In genomic region chr7:139798892-139799291, GRCh38 we compare ENCODE assay signal across 25 cellular contexts. TPM values are rescaled to one million over a fixed set of nuclear protein-coding genes. Genes with fewer than 3 reads are reported as not detected.
DNase-seq lines count a peak whose midpoint lies in the region; ATAC-seq and TF ChIP-seq lines count a peak whose summit lies in the region.
"Had no signal": no experiment of that assay in that cellular context is flagged by ENCODE, and none has a peak within 500 bp of the region (broad histone marks: within the 10 kb centered on the region; RNA-seq: fewer than 3 reads in every experiment).

No MANE protein-coding gene starts in this region.

- H3K79me1 ChIP-seq in IMR-90 (ENCODE audit: low read depth in 1 of 2, low read length in 2 of 2) = 0 out of 4 replicates have a peak, but pooled peaks cover 0 to 7% of the 10 kb centered on the region in 2 experiments
- no peaks in the 10 kb centered on the region for H3K79me1 ChIP-seq in mesendoderm (ENCODE audit: low read length)

- no peaks in the 10 kb centered on the region for H3K27me3 ChIP-seq in IMR-90 (ENCODE audit: control insufficient read depth, insufficient read depth, low read length)
- no peaks in the 10 kb centered on the region for H3K27me3 ChIP-seq in dorsolateral prefrontal cortex
- no peaks in the 10 kb centered on the region for H3K27me3 ChIP-seq in mesendoderm (ENCODE audit: insufficient read depth, low read length, poor library complexity)
- H3K27me3 ChIP-seq in GM23248 (replicated peaks; ENCODE audit: insufficient read depth) = no peaks in the 10 kb centered on the region
- H3K27me3 ChIP-seq: vagina had no signal

- H4K5ac ChIP-seq in IMR-90 (ENCODE audit: low read depth, low read length) = no peak overlapping the region
- H4K5ac ChIP-seq in mesendoderm (ENCODE audit: low read length) = no peak overlapping the region

- TF ChIP-seq RAD21 in IMR-90 (IDR thresholded peaks at IDR 0.05; ENCODE audit: low read length) = no peak

- H2BK120ac ChIP-seq in IMR-90 (ENCODE audit: low read depth, low read length) (no peak overlapping the region), mesendoderm (ENCODE audit: low read depth, low read length) (no peak overlapping the region)

- H3K9me1 ChIP-seq in IMR-90 (ENCODE audit: insufficient read depth, low read length) = no peaks in the 10 kb centered on the region

- no peak overlapping the region for H3K23ac ChIP-seq in IMR-90 (ENCODE audit: low read depth, low read length)
- no peak overlapping the region for H3K23ac ChIP-seq in mesendoderm (ENCODE audit: low read length)

- no peak overlapping the region for H3K4me3 Mint-ChIP-seq in stimulated activated effector memory CD8-positive, alpha-beta T cell treated with anti-CD3 and anti-CD28 coated beads, Interleukin-12 subunit alpha, Interleukin-12 subunit beta, amount 100 ng/mL, for 72 hours
- H3K4me3 Mint-ChIP-seq: memory B cell had no signal

- H3K14ac ChIP-seq in IMR-90 (replicated peaks; ENCODE audit: low read depth, low read length) = no peak overlapping the region

- H3K18ac ChIP-seq in IMR-90 (ENCODE audit: low read depth, low read length) = 0 out of 2 replicates have a peak overlapping the region, but pooled peaks have one; percentile 8
- H3K18ac ChIP-seq in mesendoderm (ENCODE audit: low read length) = no peak overlapping the region

- CTCF ChIA-PET in IMR-90 (lab: Yijun Ruan, JAX) = interaction anchor here (0.6 kb wide), 1 partner anchor 180 kb away, joined by 4 read pairs; no protein-coding TSS in a partner anchor

- dilution Hi-C loops in IMR-90 (cut with HindIII; ENCODE audit: low sequenced_read_pairs, unreplicated experiment) = no loop called here

- peaks cover 8% of the 10 kb centered on the region for H3K4me1 ChIP-seq in IMR-90 (ENCODE audit: control insufficient read depth, insufficient read depth, low read length)
- H3K4me1 ChIP-seq in mesendoderm (ENCODE audit: control insufficient read depth, low read depth, low read length) = no peaks in the 10 kb centered on the region
- peaks cover 5% of the 10 kb centered on the region; the same call in 1 of the 2 replicates for H3K4me1 ChIP-seq in GM23248 (ENCODE audit: insufficient read depth)
- H3K4me1 ChIP-seq: gastroesophageal sphincter, vagina had no signal

- H4K8ac ChIP-seq in IMR-90 (ENCODE audit: low read depth in 2 of 2, low read length in 2 of 2) = no peak overlapping the region
- no peak overlapping the region for H4K8ac ChIP-seq in mesendoderm (ENCODE audit: low read depth, low read length)

- BruUV-seq in IMR-90 (replicated peaks; lab: Mats Ljungman, UMichigan) = no TSS peak

- no peak overlapping the region for H2BK20ac ChIP-seq in IMR-90 (ENCODE audit: low read depth, low read length)

- intact Hi-C loops in IMR-90 (cut with micrococcal nuclease) (no loop called here), dorsolateral prefrontal cortex (cut with DNase I) (loop anchor here in 1 of 2 donors (5.0 kb wide), 1 partner anchor 203 kb away; no protein-coding TSS in a partner anchor)

- no peak overlapping the region for H2BK15ac ChIP-seq in IMR-90 (ENCODE audit: low read depth, low read length)
- H2BK15ac ChIP-seq in mesendoderm (replicated peaks; ENCODE audit: low read depth) = no peak overlapping the region

- H3K27ac Mint-ChIP-seq in stimulated activated effector memory CD8-positive, alpha-beta T cell treated with anti-CD3 and anti-CD28 coated beads, Interleukin-12 subunit alpha, Interleukin-12 subunit beta, amount 100 ng/mL, for 72 hours = no peak overlapping the region

- H3K4ac ChIP-seq in IMR-90 (ENCODE audit: low read depth, low read length) = no peak overlapping the region
- H3K4ac ChIP-seq in mesendoderm (ENCODE audit: low read depth, low read length) = no peak overlapping the region

- no peak overlapping the region for H2AK9ac ChIP-seq in IMR-90 (replicated peaks; ENCODE audit: low read depth, low read length, poor library complexity)

- POLR2A ChIA-PET in IMR-90 (lab: Charles Lee; ENCODE audit: unreplicated experiment) = no interaction called here

- DNase-seq in IMR-90 (no peak), NCI-H69 (lab: John Stamatoyannopoulos, UW) (peak; percentile 7), dorsolateral prefrontal cortex (no peak), mesendoderm (peak; percentile 7), GM23248 (no peak), HUDEP-2 (lab: John Stamatoyannopoulos, UW; ENCODE audit: unreplicated experiment in 76 of 76) (no peak)
- DNase-seq in stimulated activated effector memory CD8-positive, alpha-beta T cell treated with anti-CD3 and anti-CD28 coated beads, Interleukin-12 subunit alpha, Interleukin-12 subunit beta, amount 100 ng/mL, for 72 hours (ENCODE audit: low spot score in 2 of 2) = no peak
- DNase-seq: activated CD4-positive, alpha-beta T cell treated with anti-CD3 and anti-CD28 coated beads for 4 hours; activated effector memory CD4-positive, alpha-beta T cell treated with Interleukin-2 at 50 U/mL for 16 hours; hypothalamus; NCI-H1092; NCI-H187; NCI-H524 treated with DMSO at 0.1 percent for 48 hours; right cardiac atrium; spleen; stimulated activated CD4-positive, alpha-beta T cell treated with anti-CD3 and anti-CD28 coated beads, Interleukin-2, amount 100 ng/mL, for 24 hours; stimulated activated naive CD8-positive, alpha-beta T cell treated with anti-CD3 and anti-CD28 coated beads, Interleukin-15, amount 100 ng/mL, for 72 hours; T-helper 9 cell had no signal

- no peak overlapping the region for H4K91ac ChIP-seq in IMR-90 (ENCODE audit: insufficient read depth, low read depth, low read length)

- H2AK5ac ChIP-seq in IMR-90 (ENCODE audit: low read depth, low read length) = no peak overlapping the region
- no peak overlapping the region for H2AK5ac ChIP-seq in mesendoderm (ENCODE audit: low read length)

- H4K20me1 ChIP-seq in IMR-90 (ENCODE audit: insufficient read depth, low read length) (no peaks in the 10 kb centered on the region), GM23248 (ENCODE audit: insufficient read depth) (no peaks in the 10 kb centered on the region)

- H3K79me2 ChIP-seq in mesendoderm (ENCODE audit: control insufficient read depth, insufficient read depth, low read length) (no peaks in the 10 kb centered on the region), GM23248 (ENCODE audit: insufficient read depth) (no peaks in the 10 kb centered on the region)

- 100% methylated on average over 2 of the region's 4 CpGs; no CpG with 5 or more reads in 1 of the 2 experiments for WGBS in IMR-90 (ENCODE audit: extremely low coverage in 2 of 2, insufficient read length in 1 of 2), 2 experiments
- no CpG with 5 or more reads among the region's 4 CpGs for WGBS in mesendoderm (ENCODE audit: extremely low coverage, insufficient coverage, low lambda C conversion rate)
- 76 to 80% methylated on average over 4 of the region's 4 CpGs for WGBS in GM23248 (ENCODE audit: low coverage in 1 of 2, low lambda C conversion rate in 2 of 2, missing lambda C conversion rate in 2 of 2), 2 experiments

- ATAC-seq in IMR-90 (ENCODE audit: low read depth) = no peak
- ATAC-seq in stimulated activated effector memory CD8-positive, alpha-beta T cell treated with anti-CD3 and anti-CD28 coated beads, Interleukin-12 subunit alpha, Interleukin-12 subunit beta, amount 100 ng/mL, for 72 hours = no peak
- ATAC-seq: activated naive CD4-positive, alpha-beta T cell treated with anti-CD3 and anti-CD28 coated beads, Interleukin-2, amount 50 U/mL, for 72 hours; Panc1; stimulated activated naive CD8-positive, alpha-beta T cell treated with anti-CD3 and anti-CD28 coated beads, Interleukin-15, amount 100 ng/mL, for 72 hours had no signal

- H3K27ac ChIP-seq in IMR-90 (ENCODE audit: insufficient read depth, low read length) (no peak overlapping the region), dorsolateral prefrontal cortex (no peak overlapping the region), mesendoderm (ENCODE audit: low read depth, low read length) (no peak overlapping the region), GM23248 (no peak overlapping the region)
- H3K27ac ChIP-seq: gastroesophageal sphincter, vagina, VCaP had no signal

- H3K4me3 ChIP-seq in IMR-90 (ENCODE audit: insufficient read depth, low read depth, low read length) = no peak overlapping the region
- H3K4me3 ChIP-seq in dorsolateral prefrontal cortex = no peak overlapping the region
- H3K4me3 ChIP-seq in mesendoderm (ENCODE audit: low read length) = no peak overlapping the region
- no peak overlapping the region for H3K4me3 ChIP-seq in GM23248
- H3K4me3 ChIP-seq: gastroesophageal sphincter, spleen, vagina had no signal

- in situ Hi-C loops in IMR-90 (cut with MboI; ENCODE audit: low sequenced_read_pairs) = no loop called here
- in situ Hi-C loops in GM23248 (cut with MboI) = loop anchor here (25.0 kb wide), 1 partner anchor 188 kb away; no protein-coding TSS in a partner anchor

- TF ChIP-seq CTCF in IMR-90 (conservative IDR thresholded peaks at IDR 0.05; ENCODE audit: low read depth, low read length) = no peak
- TF ChIP-seq CTCF in dorsolateral prefrontal cortex (IDR thresholded peaks at IDR 0.05 in 54 of 56, conservative IDR thresholded peaks at IDR 0.05 in 2 of 56; ENCODE audit: low read depth in 1 of 56, partially characterized antibody in 56 of 56) = peak in 35 of 56 donors; percentile 6 to 56 (median 30)

- H3K4me1 Mint-ChIP-seq in stimulated activated effector memory CD8-positive, alpha-beta T cell treated with anti-CD3 and anti-CD28 coated beads, Interleukin-12 subunit alpha, Interleukin-12 subunit beta, amount 100 ng/mL, for 72 hours = peaks cover 15% of the 10 kb centered on the region

- no peak overlapping the region for H3K9ac ChIP-seq in IMR-90 (ENCODE audit: low read depth, low read length)
- no peak overlapping the region for H3K9ac ChIP-seq in mesendoderm (ENCODE audit: low read length)
- no peak overlapping the region for H3K9ac ChIP-seq in GM23248

- H3K36me3 ChIP-seq in IMR-90 (ENCODE audit: control insufficient read depth, insufficient read depth, low read length) (peaks cover 7% of the 10 kb centered on the region), mesendoderm (ENCODE audit: control insufficient read depth, insufficient read depth, low read length) (no peaks in the 10 kb centered on the region), GM23248 (ENCODE audit: low read depth) (no peaks in the 10 kb centered on the region)
- H3K36me3 ChIP-seq: gastroesophageal sphincter, spleen, vagina had no signal

- H3K9me2 ChIP-seq in GM23248 (ENCODE audit: insufficient read depth) = no peaks in the 10 kb centered on the region

- H3K9me3 ChIP-seq in IMR-90 (ENCODE audit: control insufficient read depth, insufficient read depth, low read length) = peaks cover 2% of the 10 kb centered on the region; the same call in 1 of the 2 replicates
- no peaks in the 10 kb centered on the region for H3K9me3 ChIP-seq in GM23248 (ENCODE audit: low read depth)
- H3K9me3 ChIP-seq: gastroesophageal sphincter, vagina had no signal

- H3K36me3 Mint-ChIP-seq in stimulated activated effector memory CD8-positive, alpha-beta T cell treated with anti-CD3 and anti-CD28 coated beads, Interleukin-12 subunit alpha, Interleukin-12 subunit beta, amount 100 ng/mL, for 72 hours = no peaks in the 10 kb centered on the region

- H3K4me2 ChIP-seq in IMR-90 (ENCODE audit: low read depth, low read length) = no peak overlapping the region
- no peak overlapping the region for H3K4me2 ChIP-seq in mesendoderm (ENCODE audit: low read length)
- H3K4me2 ChIP-seq in GM23248 (ENCODE audit: unreplicated experiment) = no peak overlapping the region

- TF ChIP-seq POLR2A in IMR-90 (IDR thresholded peaks at IDR 0.05; ENCODE audit: low read depth, low read length) = no peak

- H2AFZ ChIP-seq in IMR-90 (replicated peaks; ENCODE audit: low read length, poor library complexity) (no peak overlapping the region), GM23248 (no peak overlapping the region)

- no peak overlapping the region for H2BK5ac ChIP-seq in IMR-90 (ENCODE audit: low read depth, low read length, poor library complexity, severe bottlenecking)
- no peak overlapping the region for H2BK5ac ChIP-seq in mesendoderm (ENCODE audit: low read length)

- H3K9me3 Mint-ChIP-seq in stimulated activated effector memory CD8-positive, alpha-beta T cell treated with anti-CD3 and anti-CD28 coated beads, Interleukin-12 subunit alpha, Interleukin-12 subunit beta, amount 100 ng/mL, for 72 hours = peaks cover 5% of the 10 kb centered on the region

- H3K56ac ChIP-seq in IMR-90 (ENCODE audit: extremely low read depth, insufficient read depth, low read length) = no peak overlapping the region
- no peak overlapping the region for H3K56ac ChIP-seq in mesendoderm (ENCODE audit: low read length)

- H3F3A ChIP-seq in GM23248 (ENCODE audit: insufficient read depth) = no peaks in the 10 kb centered on the region

RNA-seq across cellular contexts. Expression of gene HIPK2, which starts 21.1 kb away (rescaled TPM):
- 21.7 and 22.0 TPM in 2 replicates for total RNA-seq in IMR-90 (2012; rRNA removed)
- polyA plus RNA-seq in IMR-90 (2012; rRNA removed) = 27.1 and 31.7 TPM in 2 replicates
- polyA plus RNA-seq in IMR-90 (2012; cell fraction: cytosol; rRNA removed) = 9.3 and 22.5 TPM in 2 replicates
- 36.1 and 45.4 TPM in 2 replicates for polyA plus RNA-seq in IMR-90 (2012; cell fraction: nucleus; rRNA removed; ENCODE audit: low replicate concordance)
- 100 to 1,000 TPM; 106 to 688 (median 242) TPM for total RNA-seq in dorsolateral prefrontal cortex
- 13.2 TPM for polyA plus RNA-seq in mesendoderm (2013, experiment 1 of 2)
- 13.5 TPM for polyA plus RNA-seq in mesendoderm (2013, experiment 2 of 2)
- 7.9 and 9.1 TPM in 2 replicates for total RNA-seq in GM23248 (2014; rRNA removed; shearing (Covaris generic))
- polyA plus RNA-seq in GM23248 (2016; fragmentation: Nextera tagmentation; extraction: Ambion mirVana) = 4.7 and 4.9 TPM in 2 replicates

RNA-seq across cellular contexts. Expression of gene TBXAS1, which starts 30.2 kb away (rescaled TPM):
- total RNA-seq in IMR-90 (2012; rRNA removed) (5.3 and 5.9 TPM in 2 replicates), dorsolateral prefrontal cortex (10 to 100 TPM in 73 of 120 experiments, 1 to 10 TPM in 47; 3.2 to 24.8 (median 11.3) TPM)
- polyA plus RNA-seq in IMR-90 (2012; rRNA removed) (10.0 and 10.8 TPM in 2 replicates), GM23248 (2016; fragmentation: Nextera tagmentation; extraction: Ambion mirVana) (0.49 and 2.2 TPM in 2 replicates)
- 9.9 and 18.5 TPM in 2 replicates for polyA plus RNA-seq in IMR-90 (2012; cell fraction: cytosol; rRNA removed)
- 5.7 and 23.0 TPM in 2 replicates for polyA plus RNA-seq in IMR-90 (2012; cell fraction: nucleus; rRNA removed; ENCODE audit: low replicate concordance)
- polyA plus RNA-seq in mesendoderm (2013, experiment 1 of 2) = 2.1 TPM
- polyA plus RNA-seq in mesendoderm (2013, experiment 2 of 2) = 1.7 TPM
- total RNA-seq in GM23248 (2014; rRNA removed; shearing (Covaris generic)) = not detected in 2 replicates
- total RNA-seq: G401 had no signal

Comparison
In these comparisons a context has a peak if more than half of its experiments do, and no peak if none do; other contexts are left out.
1. DNase-seq: peak in NCI-H69 (single experiment) and mesendoderm (single experiment); none in IMR-90 (single experiment), dorsolateral prefrontal cortex (0 of 10), GM23248 (single experiment), HUDEP-2 (0 of 76) and stimulated activated effector memory CD8-positive, alpha-beta T cell treated with anti-CD3 and anti-CD28 coated beads, Interleukin-12 subunit alpha, Interleukin-12 subunit beta, amount 100 ng/mL, for 72 hours (0 of 2).